ENCODE assay signal across 27 cellular contexts in genomic region chr10:34032564-34032963, GRCh38.
"Had no signal": no experiment of that assay in that cellular context is flagged by ENCODE, and none has a peak within 500 bp of the region (broad histone marks: within the 10 kb centered on the region; RNA-seq: fewer than 3 reads in every experiment).

No MANE protein-coding gene starts in this region.

- H3K4me1 ChIP-seq: testis, thyroid gland, transverse colon, upper lobe of left lung, uterus had no signal

- H3K9me3 ChIP-seq: suprapubic skin, testis, thoracic aorta, thyroid gland, tibial artery, transverse colon, upper lobe of right lung, uterus, vagina had no signal

- H3K27ac ChIP-seq: stomach, suprapubic skin, testis, thoracic aorta, thyroid gland, tibial artery, tibial nerve, transverse colon, upper lobe of left lung, upper lobe of right lung, uterus, vagina had no signal

- H3K27me3 ChIP-seq: stomach, suprapubic skin, testis, thyroid gland, tibial artery, tibial nerve, transverse colon, upper lobe of left lung, upper lobe of right lung, uterus, vagina had no signal

- ATAC-seq: stimulated activated effector memory CD8-positive, alpha-beta T cell treated with anti-CD3 and anti-CD28 coated beads, Interleukin-12 subunit alpha, Interleukin-12 subunit beta, amount 100 ng/mL, for 72 hours; stimulated activated memory B cell treated with anti-CD40 and anti-IgM and Interleukin-4, amounts not matched to agents 10 μg/mL and 1 μg/mL and 100 μg/mL, for 72 hours; stimulated activated naive B cell treated with anti-CD40 and anti-IgM and Interleukin-4, amounts not matched to agents 10 μg/mL and 1 μg/mL and 100 μg/mL, for 72 hours; stimulated activated naive CD8-positive, alpha-beta T cell treated with anti-CD3 and anti-CD28 coated beads, Interleukin-15, amount 100 ng/mL, for 72 hours; stimulated activated naive CD8-positive, alpha-beta T cell treated with anti-CD3 and anti-CD28 coated beads, Interleukin-15, Interleukin-2, amounts not matched to agents 100 U/mL and 50 U/mL, for 24 hours; upper lobe of right lung had no signal

- FAIRE-seq: urothelium cell line had no signal

- H3K4me3 ChIP-seq: stomach, suprapubic skin, testis, thoracic aorta, thyroid gland, tibial artery, tibial nerve, transverse colon, upper lobe of left lung, upper lobe of right lung, uterus, vagina had no signal

- DNase-seq: stimulated activated CD4-positive, alpha-beta T cell treated with anti-CD3 and anti-CD28 coated beads, Interleukin-2, amount 100 ng/mL, for 48 hours; stimulated activated CD4-positive, alpha-beta T cell treated with anti-CD3 and anti-CD28 coated beads, Interleukin-4, amount 100 ng/mL, for 1 hour; stimulated activated CD4-positive, alpha-beta T cell treated with anti-CD3 and anti-CD28 coated beads, Interleukin-4, amount 100 ng/mL, for 24 hours; stimulated activated CD4-positive, alpha-beta T cell treated with anti-CD3 and anti-CD28 coated beads, Interleukin-4, amount 100 ng/mL, for 4 hours; stimulated activated CD8-positive, alpha-beta memory T cell treated with anti-CD3 and anti-CD28 coated beads, Interleukin-4, amount 100 ng/mL, for 48 hours; stimulated activated naive B cell treated with anti-CD40 and anti-IgM and Interleukin-4, amounts not matched to agents 10 μg/mL and 1 μg/mL and 100 μg/mL, for 72 hours; stimulated activated naive CD4-positive, alpha-beta T cell; stimulated activated naive CD4-positive, alpha-beta T cell treated with Interleukin-2 at 50 U/mL for 16 hours; stimulated activated naive CD8-positive, alpha-beta T cell treated with anti-CD3 and anti-CD28 coated beads, Interleukin-15, amount 100 ng/mL, for 72 hours; stimulated activated naive CD8-positive, alpha-beta T cell treated with anti-CD3 and anti-CD28 coated beads, Interleukin-15, Interleukin-2, amounts not matched to agents 100 U/mL and 50 U/mL, for 24 hours; stomach; substantia nigra; testis; thyroid gland; tibial artery; transverse colon; trophoblast cell; upper lobe of left lung; upper lobe of right lung; uterus had no signal

- H3K36me3 ChIP-seq: stomach, suprapubic skin, thoracic aorta, thyroid gland, tibial artery, tibial nerve, transverse colon, upper lobe of left lung, upper lobe of right lung, uterus, vagina had no signal
